ENCODE assay signal across 13 cellular contexts in genomic region chr4:5828005-5828391, GRCh38.
DNase-seq lines count a peak whose midpoint lies in the region; ATAC-seq and TF ChIP-seq lines count a peak whose summit lies in the region.
"Had no signal": no experiment of that assay in that cellular context is flagged by ENCODE, and none has a peak within 500 bp of the region (broad histone marks: within the 10 kb centered on the region; RNA-seq: fewer than 3 reads in every experiment).

No MANE protein-coding gene starts in this region.

- no peak for DNase-seq in heart left ventricle
- DNase-seq in cardiac septum (ENCODE audit: low spot score), result no peak
- DNase-seq in NB4 (ENCODE audit: low read depth), result peak; percentile 21
- DNase-seq in left cardiac atrium, result no peak
- no peak for DNase-seq in upper lobe of right lung
- DNase-seq in breast epithelium (ENCODE audit: low spot score in 2 of 2), result no peak
- no peak for DNase-seq in iPS-NIHi11 (ENCODE audit: low spot score)
- no peak for DNase-seq in activated naive CD4-positive, alpha-beta T cell treated with anti-CD3 and anti-CD28 coated beads, Interleukin-2, amount 50 U/mL, for 16 hours
- DNase-seq: Caco-2; CD4-positive, alpha-beta T cell; GM23248 had no signal

- H3K27me3 ChIP-seq in heart left ventricle (no peaks in the 10 kb centered on the region), upper lobe of right lung (no peaks in the 10 kb centered on the region), breast epithelium (no peaks in the 10 kb centered on the region)

- H3K9me3 ChIP-seq in heart left ventricle (no peaks in the 10 kb centered on the region), upper lobe of right lung (no peaks in the 10 kb centered on the region), breast epithelium (no peaks in the 10 kb centered on the region)
- H3K9me3 ChIP-seq: Caco-2, HAP-1 had no signal

- intact Hi-C loops in heart left ventricle (cut with DNase I), result loop anchor here in 3 of 10 donors (10.0 kb wide), 1 partner anchor 147 kb away; no protein-coding TSS in a partner anchor
- intact Hi-C loops in cardiac septum (cut with DNase I), result no loop called here
- intact Hi-C loops in left cardiac atrium (cut with DNase I), result loop anchor here in 1 of 2 donors (10.0 kb wide), 1 partner anchor 833 kb away; no protein-coding TSS in a partner anchor
- intact Hi-C loops in upper lobe of right lung (cut with DNase I), result loop anchor here (10.0 kb wide), 1 partner anchor 147 kb away; no protein-coding TSS in a partner anchor
- intact Hi-C loops in breast epithelium (cut with DNase I; ENCODE audit: low total_unique reads), result no loop called here

- no peak for TF ChIP-seq CTCF in heart left ventricle (IDR thresholded peaks at IDR 0.05)
- TF ChIP-seq CTCF in NB4 (IDR thresholded peaks at IDR 0.05; ENCODE audit: low read depth, low read length), result no peak
- TF ChIP-seq CTCF in upper lobe of right lung (IDR thresholded peaks at IDR 0.05), result no peak
- no peak for TF ChIP-seq CTCF in breast epithelium (IDR thresholded peaks at IDR 0.05)

- H3K4me1 ChIP-seq in heart left ventricle (peaks cover 0 to 19% (median 12%) of the 10 kb centered on the region in 12 donors), upper lobe of right lung (peaks cover 12% of the 10 kb centered on the region), breast epithelium (no peaks in the 10 kb centered on the region)
- H3K4me1 ChIP-seq: Caco-2, HAP-1 had no signal

- TF ChIP-seq POLR2A in heart left ventricle (IDR thresholded peaks at IDR 0.05) (no peak), NB4 (IDR thresholded peaks at IDR 0.05; ENCODE audit: extremely low read depth, insufficient read length) (no peak), breast epithelium (IDR thresholded peaks at IDR 0.05) (no peak)

- H3K4me3 ChIP-seq in heart left ventricle (no peak overlapping the region), NB4 (ENCODE audit: low read depth, low read length) (no peak overlapping the region), upper lobe of right lung (no peak overlapping the region), breast epithelium (no peak overlapping the region)
- H3K4me3 ChIP-seq: GM23248, HAP-1 had no signal

- ATAC-seq in heart left ventricle (peak in 3 of 4 donors; percentile 16 to 40 (median 36)), left cardiac atrium (peak; percentile 11 to 27), upper lobe of right lung (peak; percentile 4)

- H3K27ac ChIP-seq in heart left ventricle (no peak overlapping the region), upper lobe of right lung (no peak overlapping the region), breast epithelium (no peak overlapping the region)
- H3K27ac ChIP-seq: C4-2B, GM23248 had no signal

- WGBS in heart left ventricle, 4 donors, result 74 to 78% (median 75%) methylated on average over 9 to 11 of the region's 11 CpGs

- H3K36me3 ChIP-seq in heart left ventricle (peaks cover 0 to 5% (median 0%) of the 10 kb centered on the region in 9 donors), upper lobe of right lung (no peaks in the 10 kb centered on the region), breast epithelium (no peaks in the 10 kb centered on the region)
